Comparison of ENCODE assay signal across 10 cellular contexts in genomic region chr7:85749715-85750453, GRCh38.
DNase-seq lines count a peak whose midpoint lies in the region; ATAC-seq and TF ChIP-seq lines count a peak whose summit lies in the region.
"Had no signal": no experiment of that assay in that cellular context is flagged by ENCODE, and none has a peak within 500 bp of the region (broad histone marks: within the 10 kb centered on the region; RNA-seq: fewer than 3 reads in every experiment).

No MANE protein-coding gene starts in this region.

- TF ChIP-seq CTCF in gastroesophageal sphincter (IDR thresholded peaks at IDR 0.05), result no peak

- WGBS in iPS DF 6.9 (ENCODE audit: insufficient coverage, insufficient read length), result no CpG with 5 or more reads among the region's 13 CpGs
- 31 to 74% methylated on average over 2 to 3 of the region's 13 CpGs for WGBS in gastroesophageal sphincter (ENCODE audit: low coverage in 1 of 2), 2 donors

- H3K9me3 ChIP-seq in iPS DF 6.9 (ENCODE audit: control insufficient read depth, insufficient read depth, low read length), result no peaks in the 10 kb centered on the region; the same call in 1 of the 2 replicates
- H3K9me3 ChIP-seq in gastroesophageal sphincter, result peaks cover 0 to 18% (median 0%) of the 10 kb centered on the region in 3 donors

- no peak for TF ChIP-seq EP300 in gastroesophageal sphincter (IDR thresholded peaks at IDR 0.05)

- peaks cover 5% of the 10 kb centered on the region; the same call in 1 of the 2 replicates for H3K4me1 ChIP-seq in iPS DF 6.9 (ENCODE audit: control insufficient read depth, insufficient read depth, low read length)
- H3K4me1 ChIP-seq in gastroesophageal sphincter, result no peaks in the 10 kb centered on the region

- peak; percentile 20 for ATAC-seq in GM18499 (IDR thresholded peaks at IDR 0.05; ENCODE audit: insufficient read depth, unreplicated experiment)
- peak; percentile 46 for ATAC-seq in GM21825 (IDR thresholded peaks at IDR 0.05; ENCODE audit: unreplicated experiment)
- ATAC-seq in HG03442 (IDR thresholded peaks at IDR 0.05; ENCODE audit: unreplicated experiment), result peak; percentile 44
- no peak for ATAC-seq in gastroesophageal sphincter

- no peaks in the 10 kb centered on the region for H3K27me3 ChIP-seq in iPS DF 6.9 (ENCODE audit: control insufficient read depth, insufficient read depth, low read length)
- H3K27me3 ChIP-seq in gastroesophageal sphincter, result peaks cover 13% of the 10 kb centered on the region

- no peak overlapping the region for H3K27ac ChIP-seq in iPS DF 6.9 (ENCODE audit: low read length)
- no peak overlapping the region for H3K27ac ChIP-seq in gastroesophageal sphincter
- H3K27ac ChIP-seq: C4-2B had no signal

- no peak for TF ChIP-seq POLR2A in gastroesophageal sphincter (IDR thresholded peaks at IDR 0.05)

- H3K4me3 ChIP-seq in iPS DF 6.9 (ENCODE audit: low read length), result no peak overlapping the region
- no peak overlapping the region for H3K4me3 ChIP-seq in gastroesophageal sphincter

- 0 out of 2 replicates have a peak, but pooled peaks cover 2% of the 10 kb centered on the region for H3K36me3 ChIP-seq in iPS DF 6.9 (ENCODE audit: control insufficient read depth, insufficient read depth, low read length)
- H3K36me3 ChIP-seq in gastroesophageal sphincter, result no peaks in the 10 kb centered on the region

- DNase-seq in iPS DF 6.9 (ENCODE audit: low read depth, low spot score) (peak; percentile 11), HuH-7 (ENCODE audit: low spot score) (no peak), hypothalamus (lab: John Stamatoyannopoulos, UW) (no peak), NCI-H510A (lab: John Stamatoyannopoulos, UW) (no peak)
- DNase-seq: NCI-H526 treated with DMSO at 0.1 percent for 48 hours had no signal
